In the genomic region with DNA sequence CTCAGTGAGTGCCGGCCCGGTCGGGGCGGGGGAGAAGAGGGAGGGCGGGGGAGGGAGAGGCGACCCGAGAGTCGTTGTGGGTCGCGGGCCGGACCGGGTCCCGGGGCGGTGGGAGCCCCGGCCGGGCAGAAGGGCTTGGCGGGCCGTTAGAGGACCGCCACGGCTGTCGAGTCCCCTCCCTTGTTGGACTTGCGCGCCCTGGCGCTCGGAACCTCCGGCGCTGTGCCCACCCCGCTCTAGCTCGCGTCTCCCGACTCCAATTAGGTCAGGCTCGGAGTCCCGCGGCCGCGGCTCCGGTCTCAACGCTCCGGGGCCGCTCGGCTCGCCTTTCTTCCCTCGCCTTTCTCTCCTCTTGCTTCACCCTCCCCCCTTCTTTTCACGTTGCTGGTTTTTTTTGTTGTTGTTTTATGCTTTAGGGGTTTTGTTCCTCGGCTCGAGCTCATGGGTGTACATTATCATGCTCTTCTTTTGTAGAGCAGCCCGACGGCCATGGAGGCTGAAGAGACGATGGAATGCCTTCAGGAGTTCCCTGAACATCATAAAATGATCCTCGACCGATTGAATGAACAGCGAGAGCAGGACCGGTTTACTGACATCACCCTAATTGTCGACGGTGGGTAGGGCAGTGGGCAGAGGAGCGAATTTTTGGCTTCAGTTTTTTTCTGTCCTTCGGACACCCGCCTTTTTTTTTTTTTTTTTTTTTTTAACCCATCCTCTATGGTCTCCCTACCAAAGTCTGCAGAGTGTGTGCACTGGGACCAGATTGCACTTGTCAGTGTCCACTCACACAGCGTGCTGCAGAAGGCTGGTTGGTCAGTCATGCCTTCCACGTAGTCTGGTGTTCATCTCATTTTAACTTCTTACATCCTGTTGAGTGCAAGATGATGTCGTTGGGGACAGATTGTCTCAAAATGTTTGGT, we compare ENCODE assay signal across 7 cellular contexts. TPM values are rescaled to one million over a fixed set of nuclear protein-coding genes. Genes with fewer than 3 reads are reported as not detected.
DNase-seq lines count a peak whose midpoint lies in the region; ATAC-seq, FAIRE-seq and TF ChIP-seq lines count a peak whose summit lies in the region.

No MANE protein-coding gene starts in this region.

- H3K9me3 Mint-ChIP-seq in stimulated activated naive CD8-positive, alpha-beta T cell treated with anti-CD3 and anti-CD28 coated beads, Interleukin-15, Interleukin-2, amounts not matched to agents 100 ng/mL and 50 ng/mL, for 24 hours, result no peaks in the 10 kb centered on the region

- intact Hi-C loops in kidney (cut with DNase I), result no loop called here

- DNase-seq in EL, result peak; percentile 66
- DNase-seq in NT2/D1 (ENCODE audit: low read depth, low spot score), result no peak
- peak; percentile 37 for DNase-seq in bronchial epithelial cell (ENCODE audit: low read depth)
- DNase-seq in kidney, result no peak

- H3K4me1 ChIP-seq in NT2/D1 (ENCODE audit: insufficient read depth, insufficient read length), result no peaks in the 10 kb centered on the region
- peaks cover 0 to 9% of the 10 kb centered on the region in 2 donors for H3K4me1 ChIP-seq in kidney (ENCODE audit: control insufficient read depth in 1 of 2, insufficient read depth in 1 of 2, low read depth in 1 of 2, low read length in 2 of 2)

- H3K4me3 ChIP-seq in NT2/D1 (ENCODE audit: insufficient read length, low read depth) (peak overlapping the region; percentile 80), bronchial epithelial cell (ENCODE audit: low read depth, low read length) (peak overlapping the region; percentile 94), kidney (ENCODE audit: low read length in 2 of 2) (peak overlapping the region; percentile 68 to 94)

- no peak for TF ChIP-seq CTCF in bronchial epithelial cell (IDR thresholded peaks at IDR 0.05; ENCODE audit: insufficient read depth, low read length, severe bottlenecking)
- no peak for TF ChIP-seq CTCF in kidney (IDR thresholded peaks at IDR 0.05; ENCODE audit: borderline replicate concordance, extremely low read depth, insufficient read depth)

- H3K9ac ChIP-seq in NT2/D1 (ENCODE audit: insufficient read length, low read depth) (peak overlapping the region; percentile 93), kidney (ENCODE audit: low read length in 2 of 2) (peak overlapping the region; percentile 4 to 93)

- H3K27ac Mint-ChIP-seq in stimulated activated naive CD8-positive, alpha-beta T cell treated with anti-CD3 and anti-CD28 coated beads, Interleukin-15, Interleukin-2, amounts not matched to agents 100 ng/mL and 50 ng/mL, for 24 hours, result peak overlapping the region; percentile 94

- peak; percentile 34 for ATAC-seq in GM19372 (IDR thresholded peaks at IDR 0.05; ENCODE audit: low read depth, unreplicated experiment)
- ATAC-seq in HG03439 (IDR thresholded peaks at IDR 0.05; ENCODE audit: unreplicated experiment), result peak; percentile 36

- H3K4me1 Mint-ChIP-seq in stimulated activated naive CD8-positive, alpha-beta T cell treated with anti-CD3 and anti-CD28 coated beads, Interleukin-15, Interleukin-2, amounts not matched to agents 100 ng/mL and 50 ng/mL, for 24 hours (ENCODE audit: low read depth), result peaks cover 49% of the 10 kb centered on the region

- H3K27ac ChIP-seq in kidney (ENCODE audit: low read depth in 2 of 2, low read length in 2 of 2), result peak overlapping the region; percentile 94 to 99

- H3K4me3 Mint-ChIP-seq in stimulated activated naive CD8-positive, alpha-beta T cell treated with anti-CD3 and anti-CD28 coated beads, Interleukin-15, Interleukin-2, amounts not matched to agents 100 ng/mL and 50 ng/mL, for 24 hours, result peak overlapping the region; percentile 94

- H3K36me3 Mint-ChIP-seq in stimulated activated naive CD8-positive, alpha-beta T cell treated with anti-CD3 and anti-CD28 coated beads, Interleukin-15, Interleukin-2, amounts not matched to agents 100 ng/mL and 50 ng/mL, for 24 hours (ENCODE audit: low read depth), result peaks cover 45% of the 10 kb centered on the region

- H3K27me3 ChIP-seq in NT2/D1 (ENCODE audit: insufficient read depth, insufficient read length) (no peaks in the 10 kb centered on the region), bronchial epithelial cell (ENCODE audit: control insufficient read depth, insufficient read depth, low read length) (no peaks in the 10 kb centered on the region)

- FAIRE-seq in bronchial epithelial cell (lab: Jason Lieb, UNC) (no peak), kidney (lab: Jason Lieb, UNC) (no peak)

- H3K9me3 ChIP-seq in NT2/D1 (ENCODE audit: insufficient read depth, low read length) (no peaks in the 10 kb centered on the region), kidney (ENCODE audit: control insufficient read depth in 1 of 2, low read length in 2 of 2) (no peaks in the 10 kb centered on the region)

- no peaks in the 10 kb centered on the region for H3K27me3 Mint-ChIP-seq in stimulated activated naive CD8-positive, alpha-beta T cell treated with anti-CD3 and anti-CD28 coated beads, Interleukin-15, Interleukin-2, amounts not matched to agents 100 ng/mL and 50 ng/mL, for 24 hours

- H3K36me3 ChIP-seq in NT2/D1 (ENCODE audit: insufficient read depth, insufficient read length, low read length), result peaks cover 39% of the 10 kb centered on the region
- H3K36me3 ChIP-seq in bronchial epithelial cell (ENCODE audit: control insufficient read depth, insufficient read depth, low read length), result peaks cover 6% of the 10 kb centered on the region
- peaks cover 5% of the 10 kb centered on the region in 2 donors for H3K36me3 ChIP-seq in kidney (ENCODE audit: control insufficient read depth in 1 of 2, insufficient read depth in 2 of 2, low read length in 2 of 2)

RNA-seq across cellular contexts. Expression of a gene that starts 1.1 kb away (rescaled TPM):
- total RNA-seq in bronchial epithelial cell, result 33.9 and 40.8 TPM in 2 replicates
- total RNA-seq in kidney, result 34.5 TPM
- polyA plus RNA-seq in kidney (ENCODE audit: insufficient read depth, low read depth, low replicate concordance), result 16.5 TPM

Comparison
In these comparisons a context has a peak if more than half of its experiments do, and no peak if none do; other contexts are left out.
1. DNase-seq: peak in EL (single experiment) and bronchial epithelial cell (single experiment); none in NT2/D1 (single experiment) and kidney (single experiment).
2. Peak in every context shown above with its lines, with median percentiles within 50 percentile points of each other: H3K4me3 ChIP-seq.